1 cellular context compared by ENCODE assay signal in the genomic region with DNA sequence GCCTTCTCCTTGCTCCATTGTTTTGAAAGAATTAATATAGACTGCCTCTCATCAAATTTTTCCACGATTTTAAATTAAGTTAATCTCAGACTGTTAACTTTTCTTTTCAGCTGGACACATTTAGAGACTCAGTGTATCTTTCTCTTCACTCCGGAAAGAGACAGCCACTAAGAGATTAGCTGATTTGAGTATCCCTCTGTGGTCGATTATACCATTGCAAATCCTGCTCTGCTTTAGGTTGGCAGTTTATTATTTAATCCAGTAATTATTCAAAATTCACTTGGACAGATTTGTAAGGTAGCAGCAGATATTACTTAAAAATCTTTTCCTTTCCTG.
TF ChIP-seq lines count a peak whose summit lies in the region.

No MANE protein-coding gene starts in this region.

TF ChIP-seq in H1, 55 proteins besides CTCF, POLR2A, EP300 and RAD21:
- TF ChIP-seq SIN3A (conservative IDR thresholded peaks at IDR 0.05 in 1 of 2, IDR thresholded peaks at IDR 0.05 in 1 of 2; ENCODE audit: low read depth in 1 of 2, low read length in 2 of 2) = no peak
- TF ChIP-seq GABPA (IDR thresholded peaks at IDR 0.05; ENCODE audit: borderline replicate concordance, insufficient read depth, low read length) = no peak
- no peak for TF ChIP-seq CTBP2 (IDR thresholded peaks at IDR 0.05; ENCODE audit: borderline replicate concordance, insufficient read depth, insufficient read length, low read length)
- no peak for TF ChIP-seq SP4 (IDR thresholded peaks at IDR 0.05; ENCODE audit: low read length)
- no peak for TF ChIP-seq PHF8 (conservative IDR thresholded peaks at IDR 0.05; ENCODE audit: low read depth, low read length)
- no peak for TF ChIP-seq SIX5 (IDR thresholded peaks at IDR 0.05; ENCODE audit: low read depth, low read length)
TF ChIP-seq in H1: peak in this region for 0.
